ENCODE assay signal across 1 cellular context in the genomic region with DNA sequence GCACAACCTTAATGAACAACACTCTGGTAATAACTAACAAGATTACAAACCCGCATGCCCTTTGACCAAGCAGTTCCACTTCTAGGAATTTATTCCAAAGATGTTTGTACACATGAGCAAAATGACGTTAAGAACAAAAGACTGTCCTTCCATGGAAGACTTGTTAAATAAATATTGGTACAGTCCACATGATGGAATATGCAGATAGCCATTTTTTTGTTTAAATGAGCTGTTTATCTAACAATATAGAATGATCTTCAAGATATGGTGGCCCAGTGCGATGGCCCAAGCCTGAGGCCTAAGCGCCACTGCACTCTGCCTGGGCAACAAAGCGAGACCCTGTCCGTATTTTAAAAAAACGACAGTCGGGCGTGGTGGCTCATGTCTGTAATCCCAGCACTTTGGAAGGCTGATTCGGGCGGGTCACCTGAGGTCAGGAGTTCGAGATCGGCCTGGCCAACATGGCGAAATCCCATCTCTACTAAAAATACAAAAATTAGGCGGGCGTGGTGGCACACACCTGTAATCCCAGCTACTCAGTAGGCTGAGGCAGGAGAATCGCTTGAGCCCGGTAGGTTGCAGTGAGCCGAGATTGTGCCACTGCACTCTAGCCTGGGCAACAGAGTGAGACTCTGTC.
TF ChIP-seq lines count a peak whose summit lies in the region.

No MANE protein-coding gene starts in this region.

TF ChIP-seq in HepG2, 621 proteins besides CTCF, POLR2A, EP300 and RAD21 (continued from another document):
- TF ChIP-seq, protein P1, sequence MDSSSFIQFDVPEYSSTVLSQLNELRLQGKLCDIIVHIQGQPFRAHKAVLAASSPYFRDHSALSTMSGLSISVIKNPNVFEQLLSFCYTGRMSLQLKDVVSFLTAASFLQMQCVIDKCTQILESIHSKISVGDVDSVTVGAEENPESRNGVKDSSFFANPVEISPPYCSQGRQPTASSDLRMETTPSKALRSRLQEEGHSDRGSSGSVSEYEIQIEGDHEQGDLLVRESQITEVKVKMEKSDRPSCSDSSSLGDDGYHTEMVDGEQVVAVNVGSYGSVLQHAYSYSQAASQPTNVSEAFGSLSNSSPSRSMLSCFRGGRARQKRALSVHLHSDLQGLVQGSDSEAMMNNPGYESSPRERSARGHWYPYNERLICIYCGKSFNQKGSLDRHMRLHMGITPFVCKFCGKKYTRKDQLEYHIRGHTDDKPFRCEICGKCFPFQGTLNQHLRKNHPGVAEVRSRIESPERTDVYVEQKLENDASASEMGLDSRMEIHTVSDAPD (CRISPR knock-in tag; IDR thresholded peaks at IDR 0.05) = peak; percentile 54
- TF ChIP-seq SIN3B (IDR thresholded peaks at IDR 0.05; ENCODE audit: low read length) (no peak), CREB1 (IDR thresholded peaks at IDR 0.05) (peak; percentile 43; the same call in 1 of the 2 replicates), CREB1 (CRISPR knock-in tag; IDR thresholded peaks at IDR 0.05) (peak; percentile 84), PRDM10 (CRISPR knock-in tag; IDR thresholded peaks at IDR 0.05; ENCODE audit: low read depth) (peak; percentile 83; the same call in 1 of the 2 replicates), ZNF816 (CRISPR knock-in tag; IDR thresholded peaks at IDR 0.05; ENCODE audit: borderline replicate concordance) (peak; percentile 10; the same call in 1 of the 2 replicates), HHEX (CRISPR knock-in tag; IDR thresholded peaks at IDR 0.05) (peak; percentile 80; the same call in 1 of the 2 replicates), GABPB1 (CRISPR knock-in tag; IDR thresholded peaks at IDR 0.05) (no peak), ZBTB49 (CRISPR knock-in tag; IDR thresholded peaks at IDR 0.05; ENCODE audit: borderline replicate concordance) (0 out of 2 replicates have a peak, but pooled peaks have one; percentile 43), SOX6 (IDR thresholded peaks at IDR 0.05) (no peak), SOX6 (CRISPR knock-in tag; IDR thresholded peaks at IDR 0.05) (peak; percentile 98), ZNF256 (CRISPR knock-in tag; conservative IDR thresholded peaks at IDR 0.05) (no peak), HNF4G (IDR thresholded peaks at IDR 0.05; ENCODE audit: borderline replicate concordance, low read depth, low read length) (peak; percentile 82), HNF4G (CRISPR knock-in tag; IDR thresholded peaks at IDR 0.05; ENCODE audit: borderline replicate concordance, low read depth) (peak; percentile 62; the same call in 1 of the 2 replicates), ZKSCAN8 (CRISPR knock-in tag; IDR thresholded peaks at IDR 0.05; ENCODE audit: borderline replicate concordance) (0 out of 2 replicates have a peak, but pooled peaks have one; percentile 16), FOXO1 (CRISPR knock-in tag; IDR thresholded peaks at IDR 0.05) (peak; percentile 78), PAF1 (CRISPR knock-in tag; IDR thresholded peaks at IDR 0.05) (no peak), ZIK1 (CRISPR knock-in tag; IDR thresholded peaks at IDR 0.05; ENCODE audit: borderline replicate concordance, low read depth) (no peak)
- TF ChIP-seq, protein P2, sequence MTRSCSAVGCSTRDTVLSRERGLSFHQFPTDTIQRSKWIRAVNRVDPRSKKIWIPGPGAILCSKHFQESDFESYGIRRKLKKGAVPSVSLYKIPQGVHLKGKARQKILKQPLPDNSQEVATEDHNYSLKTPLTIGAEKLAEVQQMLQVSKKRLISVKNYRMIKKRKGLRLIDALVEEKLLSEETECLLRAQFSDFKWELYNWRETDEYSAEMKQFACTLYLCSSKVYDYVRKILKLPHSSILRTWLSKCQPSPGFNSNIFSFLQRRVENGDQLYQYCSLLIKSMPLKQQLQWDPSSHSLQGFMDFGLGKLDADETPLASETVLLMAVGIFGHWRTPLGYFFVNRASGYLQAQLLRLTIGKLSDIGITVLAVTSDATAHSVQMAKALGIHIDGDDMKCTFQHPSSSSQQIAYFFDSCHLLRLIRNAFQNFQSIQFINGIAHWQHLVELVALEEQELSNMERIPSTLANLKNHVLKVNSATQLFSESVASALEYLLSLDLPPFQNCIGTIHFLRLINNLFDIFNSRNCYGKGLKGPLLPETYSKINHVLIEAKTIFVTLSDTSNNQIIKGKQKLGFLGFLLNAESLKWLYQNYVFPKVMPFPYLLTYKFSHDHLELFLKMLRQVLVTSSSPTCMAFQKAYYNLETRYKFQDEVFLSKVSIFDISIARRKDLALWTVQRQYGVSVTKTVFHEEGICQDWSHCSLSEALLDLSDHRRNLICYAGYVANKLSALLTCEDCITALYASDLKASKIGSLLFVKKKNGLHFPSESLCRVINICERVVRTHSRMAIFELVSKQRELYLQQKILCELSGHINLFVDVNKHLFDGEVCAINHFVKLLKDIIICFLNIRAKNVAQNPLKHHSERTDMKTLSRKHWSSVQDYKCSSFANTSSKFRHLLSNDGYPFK (CRISPR knock-in tag; IDR thresholded peaks at IDR 0.05; ENCODE audit: borderline replicate concordance) = peak; percentile 67; the same call in 1 of the 2 replicates
- TF ChIP-seq, protein P3, sequence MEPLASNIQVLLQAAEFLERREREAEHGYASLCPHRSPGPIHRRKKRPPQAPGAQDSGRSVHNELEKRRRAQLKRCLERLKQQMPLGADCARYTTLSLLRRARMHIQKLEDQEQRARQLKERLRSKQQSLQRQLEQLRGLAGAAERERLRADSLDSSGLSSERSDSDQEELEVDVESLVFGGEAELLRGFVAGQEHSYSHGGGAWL (CRISPR knock-in tag; IDR thresholded peaks at IDR 0.05) = peak; percentile 20; the same call in 1 of the 2 replicates
- TF ChIP-seq, protein P4, sequence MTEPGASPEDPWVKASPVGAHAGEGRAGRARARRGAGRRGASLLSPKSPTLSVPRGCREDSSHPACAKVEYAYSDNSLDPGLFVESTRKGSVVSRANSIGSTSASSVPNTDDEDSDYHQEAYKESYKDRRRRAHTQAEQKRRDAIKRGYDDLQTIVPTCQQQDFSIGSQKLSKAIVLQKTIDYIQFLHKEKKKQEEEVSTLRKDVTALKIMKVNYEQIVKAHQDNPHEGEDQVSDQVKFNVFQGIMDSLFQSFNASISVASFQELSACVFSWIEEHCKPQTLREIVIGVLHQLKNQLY (CRISPR knock-in tag; IDR thresholded peaks at IDR 0.05) = peak; percentile 85; the same call in 1 of the 2 replicates
